ENCODE assay signal across 1 cellular context in the genomic region with DNA sequence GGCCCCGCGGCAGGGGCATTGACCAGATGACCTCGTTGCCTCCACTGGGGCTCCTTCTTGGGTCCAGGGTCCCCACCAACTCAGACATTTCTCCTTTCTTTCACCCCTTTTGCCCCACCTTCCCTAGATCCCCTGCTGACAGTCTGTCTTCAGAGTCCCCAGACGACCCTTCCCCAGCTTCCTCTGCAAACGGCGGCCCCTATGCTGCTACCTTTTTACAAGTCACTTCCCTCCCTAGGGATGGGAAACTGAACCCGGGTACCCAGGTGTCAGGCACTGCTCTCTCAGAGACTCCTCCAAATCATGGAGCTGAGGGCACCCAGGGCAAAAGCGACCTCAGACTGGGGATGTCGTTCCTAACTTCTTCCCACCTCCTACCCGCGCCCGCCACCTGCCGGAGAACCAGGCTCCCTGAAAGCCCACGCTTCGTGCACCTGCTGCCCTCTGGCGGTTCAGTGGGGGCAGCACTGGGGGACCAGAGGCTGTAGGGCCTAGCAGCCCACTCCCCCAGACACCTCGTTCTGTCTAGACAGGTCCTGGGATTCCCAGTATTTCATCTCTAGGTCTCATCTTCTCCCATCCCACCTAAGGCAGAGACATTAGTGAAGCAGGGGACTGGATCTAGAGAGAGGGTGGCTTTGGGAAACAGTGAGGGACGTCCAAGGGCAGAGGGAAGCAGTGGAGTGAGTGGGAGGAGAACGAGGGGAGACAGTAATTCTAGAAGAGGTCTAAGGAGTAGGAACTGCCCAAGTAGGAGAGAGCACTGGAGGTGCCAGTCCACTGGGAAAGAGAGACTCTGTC.
TF ChIP-seq lines count a peak whose summit lies in the region.

No MANE protein-coding gene starts in this region.

TF ChIP-seq in HEK293, 187 proteins besides CTCF, POLR2A, EP300 and RAD21 (continued from another document):
- TF ChIP-seq, protein P1, sequence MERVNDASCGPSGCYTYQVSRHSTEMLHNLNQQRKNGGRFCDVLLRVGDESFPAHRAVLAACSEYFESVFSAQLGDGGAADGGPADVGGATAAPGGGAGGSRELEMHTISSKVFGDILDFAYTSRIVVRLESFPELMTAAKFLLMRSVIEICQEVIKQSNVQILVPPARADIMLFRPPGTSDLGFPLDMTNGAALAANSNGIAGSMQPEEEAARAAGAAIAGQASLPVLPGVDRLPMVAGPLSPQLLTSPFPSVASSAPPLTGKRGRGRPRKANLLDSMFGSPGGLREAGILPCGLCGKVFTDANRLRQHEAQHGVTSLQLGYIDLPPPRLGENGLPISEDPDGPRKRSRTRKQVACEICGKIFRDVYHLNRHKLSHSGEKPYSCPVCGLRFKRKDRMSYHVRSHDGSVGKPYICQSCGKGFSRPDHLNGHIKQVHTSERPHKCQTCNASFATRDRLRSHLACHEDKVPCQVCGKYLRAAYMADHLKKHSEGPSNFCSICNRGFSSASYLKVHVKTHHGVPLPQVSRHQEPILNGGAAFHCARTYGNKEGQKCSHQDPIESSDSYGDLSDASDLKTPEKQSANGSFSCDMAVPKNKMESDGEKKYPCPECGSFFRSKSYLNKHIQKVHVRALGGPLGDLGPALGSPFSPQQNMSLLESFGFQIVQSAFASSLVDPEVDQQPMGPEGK (tag by site-specific recombination; IDR thresholded peaks at IDR 0.05) = peak; percentile 89
- TF ChIP-seq, protein P2, sequence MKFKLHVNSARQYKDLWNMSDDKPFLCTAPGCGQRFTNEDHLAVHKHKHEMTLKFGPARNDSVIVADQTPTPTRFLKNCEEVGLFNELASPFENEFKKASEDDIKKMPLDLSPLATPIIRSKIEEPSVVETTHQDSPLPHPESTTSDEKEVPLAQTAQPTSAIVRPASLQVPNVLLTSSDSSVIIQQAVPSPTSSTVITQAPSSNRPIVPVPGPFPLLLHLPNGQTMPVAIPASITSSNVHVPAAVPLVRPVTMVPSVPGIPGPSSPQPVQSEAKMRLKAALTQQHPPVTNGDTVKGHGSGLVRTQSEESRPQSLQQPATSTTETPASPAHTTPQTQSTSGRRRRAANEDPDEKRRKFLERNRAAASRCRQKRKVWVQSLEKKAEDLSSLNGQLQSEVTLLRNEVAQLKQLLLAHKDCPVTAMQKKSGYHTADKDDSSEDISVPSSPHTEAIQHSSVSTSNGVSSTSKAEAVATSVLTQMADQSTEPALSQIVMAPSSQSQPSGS (tag by site-specific recombination; IDR thresholded peaks at IDR 0.05; ENCODE audit: low read depth) = no peak
- TF ChIP-seq ZBTB17 (tag by site-specific recombination; IDR thresholded peaks at IDR 0.05) = peak; percentile 75; the same call in 1 of the 2 replicates
- peak; percentile 34; the same call in 1 of the 2 replicates for TF ChIP-seq KLF16 (tag by site-specific recombination; IDR thresholded peaks at IDR 0.05)
- TF ChIP-seq ZSCAN30 (tag by site-specific recombination; IDR thresholded peaks at IDR 0.05) = peak; percentile 86
- no peak for TF ChIP-seq ZNF146 (tag by site-specific recombination; IDR thresholded peaks at IDR 0.05)
- TF ChIP-seq, protein P3, sequence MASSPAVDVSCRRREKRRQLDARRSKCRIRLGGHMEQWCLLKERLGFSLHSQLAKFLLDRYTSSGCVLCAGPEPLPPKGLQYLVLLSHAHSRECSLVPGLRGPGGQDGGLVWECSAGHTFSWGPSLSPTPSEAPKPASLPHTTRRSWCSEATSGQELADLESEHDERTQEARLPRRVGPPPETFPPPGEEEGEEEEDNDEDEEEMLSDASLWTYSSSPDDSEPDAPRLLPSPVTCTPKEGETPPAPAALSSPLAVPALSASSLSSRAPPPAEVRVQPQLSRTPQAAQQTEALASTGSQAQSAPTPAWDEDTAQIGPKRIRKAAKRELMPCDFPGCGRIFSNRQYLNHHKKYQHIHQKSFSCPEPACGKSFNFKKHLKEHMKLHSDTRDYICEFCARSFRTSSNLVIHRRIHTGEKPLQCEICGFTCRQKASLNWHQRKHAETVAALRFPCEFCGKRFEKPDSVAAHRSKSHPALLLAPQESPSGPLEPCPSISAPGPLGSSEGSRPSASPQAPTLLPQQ (tag by site-specific recombination; IDR thresholded peaks at IDR 0.05) = peak; percentile 62
- peak; percentile 52; the same call in 1 of the 2 replicates for TF ChIP-seq ZNF629 (tag by site-specific recombination; IDR thresholded peaks at IDR 0.05)
- peak; percentile 46 for TF ChIP-seq GLIS2 (tag by site-specific recombination; IDR thresholded peaks at IDR 0.05)
- TF ChIP-seq ZNF558 (tag by site-specific recombination; IDR thresholded peaks at IDR 0.05) = 0 out of 2 replicates have a peak, but pooled peaks have one; percentile 17
- 0 out of 2 replicates have a peak, but pooled peaks have one; percentile 9 for TF ChIP-seq ZBTB7A (tag by site-specific recombination; IDR thresholded peaks at IDR 0.05; ENCODE audit: low read depth)
- no peak for TF ChIP-seq ZNF707 (tag by site-specific recombination; IDR thresholded peaks at IDR 0.05)
- TF ChIP-seq ZNF561 (tag by site-specific recombination; IDR thresholded peaks at IDR 0.05; ENCODE audit: borderline replicate concordance) = peak; percentile 34; the same call in 1 of the 2 replicates
- TF ChIP-seq ZNF184 (tag by site-specific recombination; IDR thresholded peaks at IDR 0.05) = 0 out of 2 replicates have a peak, but pooled peaks have one; percentile 22
- TF ChIP-seq SCRT2 (tag by site-specific recombination; IDR thresholded peaks at IDR 0.05) = peak; percentile 28; the same call in 1 of the 2 replicates
- TF ChIP-seq ZNF654 (tag by site-specific recombination; IDR thresholded peaks at IDR 0.05; ENCODE audit: low read depth) = peak; percentile 95
- peak; percentile 50; the same call in 1 of the 2 replicates for TF ChIP-seq GLIS1 (tag by site-specific recombination; IDR thresholded peaks at IDR 0.05)
- TF ChIP-seq, protein P4, sequence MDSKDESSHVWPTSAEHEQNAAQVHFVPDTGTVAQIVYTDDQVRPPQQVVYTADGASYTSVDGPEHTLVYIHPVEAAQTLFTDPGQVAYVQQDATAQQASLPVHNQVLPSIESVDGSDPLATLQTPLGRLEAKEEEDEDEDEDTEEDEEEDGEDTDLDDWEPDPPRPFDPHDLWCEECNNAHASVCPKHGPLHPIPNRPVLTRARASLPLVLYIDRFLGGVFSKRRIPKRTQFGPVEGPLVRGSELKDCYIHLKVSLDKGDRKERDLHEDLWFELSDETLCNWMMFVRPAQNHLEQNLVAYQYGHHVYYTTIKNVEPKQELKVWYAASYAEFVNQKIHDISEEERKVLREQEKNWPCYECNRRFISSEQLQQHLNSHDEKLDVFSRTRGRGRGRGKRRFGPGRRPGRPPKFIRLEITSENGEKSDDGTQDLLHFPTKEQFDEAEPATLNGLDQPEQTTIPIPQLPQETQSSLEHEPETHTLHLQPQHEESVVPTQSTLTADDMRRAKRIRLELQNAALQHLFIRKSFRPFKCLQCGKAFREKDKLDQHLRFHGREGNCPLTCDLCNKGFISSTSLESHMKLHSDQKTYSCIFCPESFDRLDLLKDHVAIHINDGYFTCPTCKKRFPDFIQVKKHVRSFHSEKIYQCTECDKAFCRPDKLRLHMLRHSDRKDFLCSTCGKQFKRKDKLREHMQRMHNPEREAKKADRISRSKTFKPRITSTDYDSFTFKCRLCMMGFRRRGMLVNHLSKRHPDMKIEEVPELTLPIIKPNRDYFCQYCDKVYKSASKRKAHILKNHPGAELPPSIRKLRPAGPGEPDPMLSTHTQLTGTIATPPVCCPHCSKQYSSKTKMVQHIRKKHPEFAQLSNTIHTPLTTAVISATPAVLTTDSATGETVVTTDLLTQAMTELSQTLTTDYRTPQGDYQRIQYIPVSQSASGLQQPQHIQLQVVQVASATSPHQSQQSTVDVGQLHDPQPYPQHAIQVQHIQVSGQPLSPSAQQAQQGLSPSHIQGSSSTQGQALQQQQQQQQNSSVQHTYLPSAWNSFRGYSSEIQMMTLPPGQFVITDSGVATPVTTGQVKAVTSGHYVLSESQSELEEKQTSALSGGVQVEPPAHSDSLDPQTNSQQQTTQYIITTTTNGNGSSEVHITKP (tag by site-specific recombination; IDR thresholded peaks at IDR 0.05) = peak; percentile 75
- 0 out of 2 replicates have a peak, but pooled peaks have one; percentile 48 for TF ChIP-seq ZNF24 (tag by site-specific recombination; IDR thresholded peaks at IDR 0.05)
- TF ChIP-seq, protein P5, sequence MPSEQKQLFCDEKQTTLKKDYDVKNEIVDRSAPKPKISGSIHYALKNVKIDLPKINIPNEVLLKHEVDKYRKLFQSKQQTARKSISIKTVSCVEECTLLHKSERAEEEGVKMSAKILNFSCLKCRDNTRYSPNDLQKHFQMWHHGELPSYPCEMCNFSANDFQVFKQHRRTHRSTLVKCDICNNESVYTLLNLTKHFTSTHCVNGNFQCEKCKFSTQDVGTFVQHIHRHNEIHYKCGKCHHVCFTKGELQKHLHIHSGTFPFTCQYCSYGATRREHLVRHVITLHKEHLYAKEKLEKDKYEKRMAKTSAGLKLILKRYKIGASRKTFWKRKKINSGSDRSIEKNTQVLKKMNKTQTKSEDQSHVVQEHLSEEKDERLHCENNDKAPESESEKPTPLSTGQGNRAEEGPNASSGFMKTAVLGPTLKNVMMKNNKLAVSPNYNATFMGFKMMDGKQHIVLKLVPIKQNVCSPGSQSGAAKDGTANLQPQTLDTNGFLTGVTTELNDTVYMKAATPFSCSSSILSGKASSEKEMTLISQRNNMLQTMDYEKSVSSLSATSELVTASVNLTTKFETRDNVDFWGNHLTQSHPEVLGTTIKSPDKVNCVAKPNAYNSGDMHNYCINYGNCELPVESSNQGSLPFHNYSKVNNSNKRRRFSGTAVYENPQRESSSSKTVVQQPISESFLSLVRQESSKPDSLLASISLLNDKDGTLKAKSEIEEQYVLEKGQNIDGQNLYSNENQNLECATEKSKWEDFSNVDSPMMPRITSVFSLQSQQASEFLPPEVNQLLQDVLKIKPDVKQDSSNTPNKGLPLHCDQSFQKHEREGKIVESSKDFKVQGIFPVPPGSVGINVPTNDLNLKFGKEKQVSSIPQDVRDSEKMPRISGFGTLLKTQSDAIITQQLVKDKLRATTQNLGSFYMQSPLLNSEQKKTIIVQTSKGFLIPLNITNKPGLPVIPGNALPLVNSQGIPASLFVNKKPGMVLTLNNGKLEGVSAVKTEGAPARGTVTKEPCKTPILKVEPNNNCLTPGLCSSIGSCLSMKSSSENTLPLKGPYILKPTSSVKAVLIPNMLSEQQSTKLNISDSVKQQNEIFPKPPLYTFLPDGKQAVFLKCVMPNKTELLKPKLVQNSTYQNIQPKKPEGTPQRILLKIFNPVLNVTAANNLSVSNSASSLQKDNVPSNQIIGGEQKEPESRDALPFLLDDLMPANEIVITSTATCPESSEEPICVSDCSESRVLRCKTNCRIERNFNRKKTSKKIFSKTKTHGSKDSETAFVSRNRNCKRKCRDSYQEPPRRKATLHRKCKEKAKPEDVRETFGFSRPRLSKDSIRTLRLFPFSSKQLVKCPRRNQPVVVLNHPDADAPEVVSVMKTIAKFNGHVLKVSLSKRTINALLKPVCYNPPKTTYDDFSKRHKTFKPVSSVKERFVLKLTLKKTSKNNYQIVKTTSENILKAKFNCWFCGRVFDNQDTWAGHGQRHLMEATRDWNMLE (tag by site-specific recombination; conservative IDR thresholded peaks at IDR 0.05; ENCODE audit: low read depth) = no peak
- no peak for TF ChIP-seq ZNF169 (tag by site-specific recombination; IDR thresholded peaks at IDR 0.05)
- no peak for TF ChIP-seq ZNF571 (tag by site-specific recombination; IDR thresholded peaks at IDR 0.05)
- TF ChIP-seq EGR2 (tag by site-specific recombination; IDR thresholded peaks at IDR 0.05; ENCODE audit: low read depth) = peak; percentile 91
- TF ChIP-seq SP3 (tag by site-specific recombination; IDR thresholded peaks at IDR 0.05) = peak; percentile 45; the same call in 1 of the 2 replicates
